17 cellular contexts compared by ENCODE assay signal in the genomic region with DNA sequence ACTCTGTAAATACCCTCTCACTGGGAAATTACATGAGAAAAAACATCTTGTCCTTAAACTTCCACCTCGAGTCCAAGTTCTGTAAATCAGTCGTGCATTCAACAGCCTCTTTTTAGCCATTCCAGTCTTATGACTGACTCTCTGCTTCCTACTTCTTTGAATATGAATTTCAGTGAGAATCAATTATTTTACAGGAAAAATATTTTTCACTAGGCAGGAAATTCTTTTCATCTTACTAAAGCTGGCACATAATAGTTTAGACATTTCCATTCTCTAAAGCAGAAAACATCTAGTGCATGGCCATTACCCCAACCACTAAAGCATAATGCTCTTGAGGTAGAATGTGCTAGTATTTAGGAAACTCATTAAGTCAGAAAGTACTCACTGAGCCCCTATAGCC.
A peak's percentile ranks its signal among the peaks of the same experiment; 100 is the strongest.
DNase-seq lines count a peak whose midpoint lies in the region; ATAC-seq and TF ChIP-seq lines count a peak whose summit lies in the region.
"Had no signal": no experiment of that assay in that cellular context is flagged by ENCODE, and none has a peak within 500 bp of the region (broad histone marks: within the 10 kb centered on the region; RNA-seq: fewer than 3 reads in every experiment).

No MANE protein-coding gene starts in this region.

- TF ChIP-seq CTCF in chondrocyte (IDR thresholded peaks at IDR 0.05), result no peak
- TF ChIP-seq CTCF in nephron progenitor cell (IDR thresholded peaks at IDR 0.05), result no peak
- TF ChIP-seq CTCF in coronary artery (IDR thresholded peaks at IDR 0.05), result no peak

- H3K4me3 Mint-ChIP-seq in chondrocyte (ENCODE audit: unreplicated experiment) (no peak overlapping the region), nephron progenitor cell (no peak overlapping the region)

- peak; percentile 80 for DNase-seq in EH (ENCODE audit: low read depth)
- peak; percentile 13 for DNase-seq in HS-5 (ENCODE audit: low read depth)
- DNase-seq in chondrocyte (ENCODE audit: low spot score), result no peak
- no peak for DNase-seq in nephron progenitor cell
- no peak for DNase-seq in coronary artery (ENCODE audit: low spot score)
- DNase-seq in stimulated activated CD4-positive, alpha-beta T cell treated with anti-CD3 and anti-CD28 coated beads, Interleukin-1b, Interleukin-23, amount 100 ng/mL, for 48 hours, result no peak
- DNase-seq: Karpas-422, NCI-H1694, NCI-H2081, NCI-H2171 treated with DMSO at 0.1 percent for 48 hours, NCI-H524 treated with DMSO at 0.1 percent for 48 hours, Peyer's patch, SJCRH30 had no signal

- ATAC-seq in GM21528 (IDR thresholded peaks at IDR 0.05; ENCODE audit: low FRiP score, unreplicated experiment), result no peak
- ATAC-seq: GM12878, HCT116 had no signal

- H3K4me1 Mint-ChIP-seq in chondrocyte (ENCODE audit: low read depth) (peaks cover 20% of the 10 kb centered on the region), nephron progenitor cell (peaks cover 27% of the 10 kb centered on the region)

- H3K36me3 Mint-ChIP-seq in chondrocyte (ENCODE audit: low read depth) (no peaks in the 10 kb centered on the region), nephron progenitor cell (ENCODE audit: low read depth) (peaks cover 9% of the 10 kb centered on the region)

- H3K27ac Mint-ChIP-seq in chondrocyte (ENCODE audit: unreplicated experiment) (peak overlapping the region; percentile 60), nephron progenitor cell (peak overlapping the region; percentile 57)

- no peaks in the 10 kb centered on the region for H3K27me3 Mint-ChIP-seq in chondrocyte (ENCODE audit: low read depth)
- peaks cover 3% of the 10 kb centered on the region for H3K27me3 Mint-ChIP-seq in nephron progenitor cell (ENCODE audit: low read depth, poor library complexity)

- H3K4me3 ChIP-seq in coronary artery, result no peak overlapping the region
- H3K4me3 ChIP-seq: GM12878, Peyer's patch, SJCRH30 had no signal

- peaks cover 14% of the 10 kb centered on the region for H3K9me3 Mint-ChIP-seq in chondrocyte (ENCODE audit: low read depth)
- H3K9me3 Mint-ChIP-seq in nephron progenitor cell, result peaks cover 14% of the 10 kb centered on the region

- H3K27ac ChIP-seq in coronary artery, result no peak overlapping the region
- H3K27ac ChIP-seq: C4-2B, Peyer's patch, SJCRH30 had no signal

Comparison
In these comparisons a context has a peak if more than half of its experiments do, and no peak if none do; other contexts are left out.
1. DNase-seq: peak in EH (single experiment) and HS-5 (single experiment); none in chondrocyte (single experiment), nephron progenitor cell (single experiment), coronary artery (single experiment) and stimulated activated CD4-positive, alpha-beta T cell treated with anti-CD3 and anti-CD28 coated beads, Interleukin-1b, Interleukin-23, amount 100 ng/mL, for 48 hours (single experiment).